Comparison of ENCODE assay signal across 12 cellular contexts in genomic region chr15:89408512-89409183, GRCh38.
A peak's percentile ranks its signal among the peaks of the same experiment; 100 is the strongest.
DNase-seq lines count a peak whose midpoint lies in the region; ATAC-seq and TF ChIP-seq lines count a peak whose summit lies in the region.
"Had no signal": no experiment of that assay in that cellular context is flagged by ENCODE, and none has a peak within 500 bp of the region (broad histone marks: within the 10 kb centered on the region; RNA-seq: fewer than 3 reads in every experiment).

No MANE protein-coding gene starts in this region.

- TF ChIP-seq EP300 in suprapubic skin (IDR thresholded peaks at IDR 0.05): no peak

- no peak for DNase-seq in activated CD8-positive, alpha-beta memory T cell treated with anti-CD3 and anti-CD28 coated beads, Interleukin-2, amount 10 ng/mL, durations not matched to agents 7 days and 5 days
- no peak for DNase-seq in activated CD8-positive, alpha-beta memory T cell treated with anti-CD3 and anti-CD28 coated beads for 24 hours
- peak; percentile 16 to 31 for DNase-seq in lung microvascular endothelial cell (ENCODE audit: low read depth in 2 of 2)
- no peak for DNase-seq in suprapubic skin (ENCODE audit: low spot score in 2 of 2)
- DNase-seq in stimulated activated CD4-positive, alpha-beta T cell treated with anti-CD3 and anti-CD28 coated beads, Interleukin-2, amount 100 ng/mL, for 24 hours: no peak
- DNase-seq: uterus had no signal

- TF ChIP-seq CTCF in brain (conservative IDR thresholded peaks at IDR 0.05) (no peak), suprapubic skin (IDR thresholded peaks at IDR 0.05) (no peak)

- TF ChIP-seq POLR2A in suprapubic skin (IDR thresholded peaks at IDR 0.05): no peak

- peak overlapping the region; percentile 29 for H3K4me3 ChIP-seq in suprapubic skin
- H3K4me3 ChIP-seq: K562, PC-9 had no signal

- no peaks in the 10 kb centered on the region for H3K9me3 Mint-ChIP-seq in activated CD8-positive, alpha-beta memory T cell treated with anti-CD3 and anti-CD28 coated beads, Interleukin-2, amount 10 ng/mL, durations not matched to agents 7 days and 5 days (ENCODE audit: low read depth)
- H3K9me3 Mint-ChIP-seq in brain: peaks cover 3 to 33% (median 10%) of the 10 kb centered on the region in 5 experiments

- 6% methylated on average over 32 of the region's 32 CpGs for WGBS in suprapubic skin

- H3K36me3 Mint-ChIP-seq in activated CD8-positive, alpha-beta memory T cell treated with anti-CD3 and anti-CD28 coated beads, Interleukin-2, amount 10 ng/mL, durations not matched to agents 7 days and 5 days: no peaks in the 10 kb centered on the region
- H3K36me3 Mint-ChIP-seq in brain: peaks cover 38% of the 10 kb centered on the region

- peaks cover 99% of the 10 kb centered on the region for H3K27me3 Mint-ChIP-seq in activated CD8-positive, alpha-beta memory T cell treated with anti-CD3 and anti-CD28 coated beads, Interleukin-2, amount 10 ng/mL, durations not matched to agents 7 days and 5 days
- peaks cover 45% of the 10 kb centered on the region for H3K27me3 Mint-ChIP-seq in brain

- H3K27me3 ChIP-seq in suprapubic skin: peaks cover 100% of the 10 kb centered on the region

- no peaks in the 10 kb centered on the region for H3K9me3 ChIP-seq in suprapubic skin
- H3K9me3 ChIP-seq: uterus had no signal

- no peak overlapping the region for H3K27ac ChIP-seq in suprapubic skin
- H3K27ac ChIP-seq: PC-9, uterus had no signal

- peak overlapping the region; percentile 71 for H3K4me3 Mint-ChIP-seq in activated CD8-positive, alpha-beta memory T cell treated with anti-CD3 and anti-CD28 coated beads, Interleukin-2, amount 10 ng/mL, durations not matched to agents 7 days and 5 days
- H3K4me3 Mint-ChIP-seq in brain: peak overlapping the region; percentile 72 to 84 (median 80)

- no peak for ATAC-seq in activated CD8-positive, alpha-beta memory T cell treated with anti-CD3 and anti-CD28 coated beads, Interleukin-2, amount 10 ng/mL, durations not matched to agents 7 days and 5 days
- ATAC-seq in GM19455 (IDR thresholded peaks at IDR 0.05; ENCODE audit: unreplicated experiment) (no peak), GM21367 (IDR thresholded peaks at IDR 0.05; ENCODE audit: unreplicated experiment) (no peak)
- ATAC-seq: esophagus mucosa, K562 had no signal

- no peak overlapping the region for H3K27ac Mint-ChIP-seq in activated CD8-positive, alpha-beta memory T cell treated with anti-CD3 and anti-CD28 coated beads, Interleukin-2, amount 10 ng/mL, durations not matched to agents 7 days and 5 days
- peak overlapping the region; percentile 49 to 97 (median 95) for H3K27ac Mint-ChIP-seq in brain

- H3K36me3 ChIP-seq in suprapubic skin: no peaks in the 10 kb centered on the region
- H3K36me3 ChIP-seq: uterus had no signal

- H3K4me1 ChIP-seq in suprapubic skin: peaks cover 51% of the 10 kb centered on the region

- CTCF ChIA-PET in activated CD8-positive, alpha-beta memory T cell treated with anti-CD3 and anti-CD28 coated beads, Interleukin-2, amount 10 ng/mL, durations not matched to agents 7 days and 5 days (lab: Charles Lee): interaction anchor here (0.9 to 2.0 kb wide), 12 partner anchors 9 to 44 kb away, joined by 3 to 16 read pairs (median 4); no protein-coding TSS in a partner anchor

- peaks cover 40% of the 10 kb centered on the region for H3K4me1 Mint-ChIP-seq in activated CD8-positive, alpha-beta memory T cell treated with anti-CD3 and anti-CD28 coated beads, Interleukin-2, amount 10 ng/mL, durations not matched to agents 7 days and 5 days
- H3K4me1 Mint-ChIP-seq in brain: peaks cover 96% of the 10 kb centered on the region

Comparison
In these comparisons a context has a peak if more than half of its experiments do, and no peak if none do; other contexts are left out.
1. DNase-seq: peak in lung microvascular endothelial cell (2 of 2); none in activated CD8-positive, alpha-beta memory T cell treated with anti-CD3 and anti-CD28 coated beads, Interleukin-2, amount 10 ng/mL, durations not matched to agents 7 days and 5 days (single experiment), activated CD8-positive, alpha-beta memory T cell treated with anti-CD3 and anti-CD28 coated beads for 24 hours (single experiment), suprapubic skin (0 of 2) and stimulated activated CD4-positive, alpha-beta T cell treated with anti-CD3 and anti-CD28 coated beads, Interleukin-2, amount 100 ng/mL, for 24 hours (0 of 2).